ENCODE assay signal across 12 cellular contexts in genomic region chr1:164562947-164563346, GRCh38. TPM values are rescaled to one million over a fixed set of nuclear protein-coding genes. Genes with fewer than 3 reads are reported as not detected.
DNase-seq lines count a peak whose midpoint lies in the region; FAIRE-seq and TF ChIP-seq lines count a peak whose summit lies in the region.
"Had no signal": no experiment of that assay in that cellular context is flagged by ENCODE, and none has a peak within 500 bp of the region (broad histone marks: within the 10 kb centered on the region; RNA-seq: fewer than 3 reads in every experiment).

No MANE protein-coding gene starts in this region.

- no peaks in the 10 kb centered on the region for H3K9me3 Mint-ChIP-seq in HFFc6
- H3K9me3 Mint-ChIP-seq in T-helper 2 cell treated with Interferon-gamma antibody and Interleukin-4, amounts not matched to agents 5 μg/mL and 100 μg/mL, for 36 hours: no peaks in the 10 kb centered on the region

- peak overlapping the region; percentile 13 for H3K4me3 ChIP-seq in bronchial epithelial cell (ENCODE audit: low read depth, low read length)
- H3K4me3 ChIP-seq in kidney epithelial cell (ENCODE audit: low read depth, low read length): peak overlapping the region; percentile 17
- peak overlapping the region in 7 of 8 donors; percentile 0 to 75 (median 15) for H3K4me3 ChIP-seq in spleen

- peaks cover 65% of the 10 kb centered on the region for H3K4me1 Mint-ChIP-seq in HFFc6 (ENCODE audit: low read depth)
- H3K4me1 Mint-ChIP-seq in T-helper 2 cell treated with Interferon-gamma antibody and Interleukin-4, amounts not matched to agents 5 μg/mL and 100 μg/mL, for 36 hours (ENCODE audit: low read depth): peaks cover 4% of the 10 kb centered on the region
- H3K4me1 Mint-ChIP-seq: memory B cell had no signal

- FAIRE-seq in bronchial epithelial cell (lab: Jason Lieb, UNC): no peak

- H3K27ac ChIP-seq in spleen: peak overlapping the region in 6 of 8 donors; percentile 1 to 86 (median 26)

- H3K27ac Mint-ChIP-seq in HFFc6: peak overlapping the region; percentile 92
- H3K27ac Mint-ChIP-seq in T-helper 2 cell treated with Interferon-gamma antibody and Interleukin-4, amounts not matched to agents 5 μg/mL and 100 μg/mL, for 36 hours: no peak overlapping the region
- H3K27ac Mint-ChIP-seq: activated CD8-positive, alpha-beta T cell treated with anti-CD3 and anti-CD28 coated beads, Interleukin-2, amount 10 ng/mL, durations not matched to agents 7 days and 5 days; memory B cell had no signal

- peaks cover 3 to 52% (median 14%) of the 10 kb centered on the region in 6 donors for H3K4me1 ChIP-seq in spleen

- H3K9me3 ChIP-seq in spleen: no peaks in the 10 kb centered on the region

- no peak for DNase-seq in HFFc6
- peak; percentile 36 for DNase-seq in bronchial epithelial cell (ENCODE audit: low read depth)
- DNase-seq in kidney epithelial cell (ENCODE audit: low read depth): no peak
- no peak for DNase-seq in spleen
- no peak for DNase-seq in effector CD8-positive, alpha-beta T cell (lab: John Stamatoyannopoulos, UW)
- DNase-seq in T-helper 2 cell treated with Interferon-gamma antibody and Interleukin-4, amounts not matched to agents 5 μg/mL and 100 μg/mL, for 36 hours (ENCODE audit: low spot score): no peak
- DNase-seq in stimulated activated CD4-positive, alpha-beta T cell treated with anti-CD3 and anti-CD28 coated beads, Interleukin-1b, Interleukin-23, amount 100 ng/mL, for 48 hours: no peak
- DNase-seq in erythroblast (lab: John Stamatoyannopoulos, UW): no peak
- DNase-seq: activated CD8-positive, alpha-beta T cell treated with anti-CD3 and anti-CD28 coated beads, Interleukin-2, amount 10 ng/mL, durations not matched to agents 7 days and 5 days; cerebellar nuclear complex; GDM1 had no signal

- H3K36me3 Mint-ChIP-seq in HFFc6 (ENCODE audit: low read depth): peaks cover 13% of the 10 kb centered on the region; the same call in 1 of the 2 replicates
- H3K36me3 Mint-ChIP-seq in T-helper 2 cell treated with Interferon-gamma antibody and Interleukin-4, amounts not matched to agents 5 μg/mL and 100 μg/mL, for 36 hours (ENCODE audit: low read depth): no peaks in the 10 kb centered on the region
- H3K36me3 Mint-ChIP-seq: memory B cell had no signal

- H3K27me3 ChIP-seq in bronchial epithelial cell (ENCODE audit: control insufficient read depth, insufficient read depth, low read length) (no peaks in the 10 kb centered on the region), kidney epithelial cell (ENCODE audit: control insufficient read depth, insufficient read depth, low read length) (no peaks in the 10 kb centered on the region), spleen (replicated peaks in 1 of 7) (peaks cover 0 to 33% (median 6%) of the 10 kb centered on the region in 7 donors)

- no peak for TF ChIP-seq CTCF in HFFc6 (IDR thresholded peaks at IDR 0.05)
- no peak for TF ChIP-seq CTCF in bronchial epithelial cell (IDR thresholded peaks at IDR 0.05; ENCODE audit: insufficient read depth, low read length, severe bottlenecking)
- TF ChIP-seq CTCF in kidney epithelial cell (IDR thresholded peaks at IDR 0.05; ENCODE audit: insufficient read depth, low read length, poor library complexity, severe bottlenecking): no peak
- no peak for TF ChIP-seq CTCF in spleen (IDR thresholded peaks at IDR 0.05 in 8 of 11, conservative IDR thresholded peaks at IDR 0.05 in 3 of 11)

- 57 to 74% (median 70%) methylated on average over 2 of the region's 2 CpGs for WGBS in spleen, 5 donors

- TF ChIP-seq POLR2A in spleen (IDR thresholded peaks at IDR 0.05) (no peak), erythroblast (IDR thresholded peaks at IDR 0.05; ENCODE audit: low read length) (no peak)

- H3K36me3 ChIP-seq in bronchial epithelial cell (ENCODE audit: control insufficient read depth, insufficient read depth, low read length): no peaks in the 10 kb centered on the region
- H3K36me3 ChIP-seq in kidney epithelial cell (ENCODE audit: control insufficient read depth, insufficient read depth, low read length): no peaks in the 10 kb centered on the region
- H3K36me3 ChIP-seq in spleen: no peaks in the 10 kb centered on the region

- H3K27me3 Mint-ChIP-seq in HFFc6 (ENCODE audit: insufficient read depth): no peaks in the 10 kb centered on the region; the same call in 1 of the 2 replicates
- H3K27me3 Mint-ChIP-seq in T-helper 2 cell treated with Interferon-gamma antibody and Interleukin-4, amounts not matched to agents 5 μg/mL and 100 μg/mL, for 36 hours (ENCODE audit: low read depth): peaks cover 27% of the 10 kb centered on the region

- peak overlapping the region; percentile 99 for H3K4me3 Mint-ChIP-seq in HFFc6
- no peak overlapping the region for H3K4me3 Mint-ChIP-seq in T-helper 2 cell treated with Interferon-gamma antibody and Interleukin-4, amounts not matched to agents 5 μg/mL and 100 μg/mL, for 36 hours
- H3K4me3 Mint-ChIP-seq: activated CD8-positive, alpha-beta T cell treated with anti-CD3 and anti-CD28 coated beads, Interleukin-2, amount 10 ng/mL, durations not matched to agents 7 days and 5 days; memory B cell had no signal

- intact Hi-C loops in spleen (cut with DNase I; ENCODE audit: low total_unique reads): no loop called here

RNA-seq across cellular contexts. Expression of gene PBX1, which starts 4.0 kb away (rescaled TPM):
- 10 to 100 TPM; 35.4 to 42.3 (median 39.1) TPM for total RNA-seq in HFFc6 (2021; fragmentation: NEBNext Ultra II Directional; extraction: Animal tissue kit (Norgen Biotek cat#: 25700))
- total RNA-seq in bronchial epithelial cell (2.9 and 3.2 TPM in 2 replicates), kidney epithelial cell (5.7 and 6.8 TPM in 2 replicates), spleen (10 to 100 TPM; 28.7 to 79.5 (median 33.8) TPM)
- 1 to 10 TPM; 3.4 to 4.5 (median 3.8) TPM for polyA plus RNA-seq in spleen
- total RNA-seq: activated CD8-positive, alpha-beta T cell treated with anti-CD3 and anti-CD28 coated beads, Interleukin-2, amount 10 ng/mL, durations not matched to agents 7 days and 5 days had no signal
